ENCODE assay signal across 21 cellular contexts in the genomic region with DNA sequence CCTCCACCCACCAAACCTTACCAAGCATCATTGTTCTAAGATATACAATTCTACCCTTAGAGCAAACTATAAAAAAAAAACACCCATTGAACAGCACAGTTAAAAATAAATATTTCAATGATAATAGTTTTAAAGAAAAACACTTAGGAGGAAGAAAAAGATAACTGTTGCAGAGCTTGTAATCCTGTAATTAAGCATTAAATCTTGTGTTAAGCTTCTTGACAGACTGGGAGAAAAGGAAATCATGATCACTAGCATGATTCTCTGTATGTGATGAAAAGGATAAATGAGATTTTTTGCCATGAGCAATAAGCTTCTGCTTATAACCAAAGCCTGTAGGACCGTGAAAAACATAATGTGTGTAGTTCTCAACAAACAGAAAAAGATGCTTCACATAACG.
DNase-seq lines count a peak whose midpoint lies in the region; ATAC-seq, FAIRE-seq and TF ChIP-seq lines count a peak whose summit lies in the region.
"Had no signal": no experiment of that assay in that cellular context is flagged by ENCODE, and none has a peak within 500 bp of the region (broad histone marks: within the 10 kb centered on the region; RNA-seq: fewer than 3 reads in every experiment).

No MANE protein-coding gene starts in this region.

- DNase-seq in A549 (ENCODE audit: low read depth in 1 of 2, low spot score in 1 of 2) = no peak
- DNase-seq in D721Med (ENCODE audit: insufficient read length, low spot score) = no peak
- peak; percentile 81 for DNase-seq in NCI-H82 treated with DMSO at 0.1 percent for 48 hours (lab: John Stamatoyannopoulos, UW; ENCODE audit: unreplicated experiment)
- DNase-seq in activated CD8-positive, alpha-beta T cell treated with anti-CD3 and anti-CD28 coated beads for 36 hours = no peak
- DNase-seq in tibial artery = no peak
- no peak for DNase-seq in Caco-2
- DNase-seq: 8988T; Calu3; CD4-positive, CD25-positive, alpha-beta regulatory T cell; CD8-positive, alpha-beta T cell; DMS153; DND-41; GM23248; H7; HCEC 1CT had no signal

- H3K4me3 Mint-ChIP-seq in activated CD8-positive, alpha-beta T cell treated with anti-CD3 and anti-CD28 coated beads for 36 hours = no peak overlapping the region
- no peak overlapping the region for H3K4me3 Mint-ChIP-seq in Caco-2 (ENCODE audit: unreplicated experiment)
- H3K4me3 Mint-ChIP-seq: B cell; CD4-positive, CD25-positive, alpha-beta regulatory T cell; CD8-positive, alpha-beta T cell had no signal

- H3K4me3 ChIP-seq in A549 = no peak overlapping the region
- H3K4me3 ChIP-seq in tibial artery = no peak overlapping the region
- no peak overlapping the region for H3K4me3 ChIP-seq in Caco-2 (ENCODE audit: low read depth, low read length)
- H3K4me3 ChIP-seq: BLaER1, GM23248 had no signal

- POLR2A ChIA-PET in A549 (lab: Yijun Ruan, JAX) (no interaction called here), Caco-2 (lab: Charles Lee) (no interaction called here)
- POLR2A ChIA-PET in activated CD8-positive, alpha-beta T cell treated with anti-CD3 and anti-CD28 coated beads for 36 hours (lab: Charles Lee) = no interaction called here

- H3K36me3 ChIP-seq in tibial artery = no peaks in the 10 kb centered on the region
- H3K36me3 ChIP-seq in Caco-2 (ENCODE audit: control insufficient read depth, insufficient read depth, low read length) = no peaks in the 10 kb centered on the region
- H3K36me3 ChIP-seq: BLaER1 had no signal

- no peaks in the 10 kb centered on the region for H3K4me1 Mint-ChIP-seq in activated CD8-positive, alpha-beta T cell treated with anti-CD3 and anti-CD28 coated beads for 36 hours (ENCODE audit: low read depth)
- no peaks in the 10 kb centered on the region for H3K4me1 Mint-ChIP-seq in Caco-2 (ENCODE audit: low read depth, unreplicated experiment)
- H3K4me1 Mint-ChIP-seq: B cell; CD4-positive, CD25-positive, alpha-beta regulatory T cell had no signal

- no peak for ATAC-seq in A549
- no peak for ATAC-seq in activated CD8-positive, alpha-beta T cell treated with anti-CD3 and anti-CD28 coated beads for 36 hours
- ATAC-seq: CD8-positive, alpha-beta T cell had no signal

- H3K9me3 Mint-ChIP-seq in activated CD8-positive, alpha-beta T cell treated with anti-CD3 and anti-CD28 coated beads for 36 hours = no peaks in the 10 kb centered on the region
- no peaks in the 10 kb centered on the region for H3K9me3 Mint-ChIP-seq in Caco-2 (ENCODE audit: unreplicated experiment)
- H3K9me3 Mint-ChIP-seq: CD8-positive, alpha-beta T cell had no signal

- TF ChIP-seq EP300 in A549 (IDR thresholded peaks at IDR 0.05) = no peak

- H3K27ac Mint-ChIP-seq in activated CD8-positive, alpha-beta T cell treated with anti-CD3 and anti-CD28 coated beads for 36 hours = no peak overlapping the region
- H3K27ac Mint-ChIP-seq in Caco-2 (ENCODE audit: unreplicated experiment) = no peak overlapping the region
- H3K27ac Mint-ChIP-seq: B cell; CD4-positive, CD25-positive, alpha-beta regulatory T cell; CD8-positive, alpha-beta T cell had no signal

- H3K4me1 ChIP-seq in A549 = peaks cover 32% of the 10 kb centered on the region
- no peaks in the 10 kb centered on the region for H3K4me1 ChIP-seq in tibial artery
- H3K4me1 ChIP-seq in Caco-2 = no peaks in the 10 kb centered on the region
- H3K4me1 ChIP-seq: BLaER1 had no signal

- WGBS in A549 (ENCODE audit: missing lambda C conversion rate) = 87% methylated on average over 2 of the region's 2 CpGs

- TF ChIP-seq POLR2A in A549 (IDR thresholded peaks at IDR 0.05; ENCODE audit: low read length) = no peak

- no peaks in the 10 kb centered on the region for H3K9me3 ChIP-seq in A549
- H3K9me3 ChIP-seq in tibial artery = no peaks in the 10 kb centered on the region
- no peaks in the 10 kb centered on the region for H3K9me3 ChIP-seq in Caco-2
- H3K9me3 ChIP-seq: BLaER1 had no signal

- intact Hi-C loops in activated CD8-positive, alpha-beta T cell treated with anti-CD3 and anti-CD28 coated beads for 36 hours (cut with micrococcal nuclease) = no loop called here
- intact Hi-C loops in tibial artery (cut with DNase I; ENCODE audit: low total_unique reads) = no loop called here
- intact Hi-C loops in Caco-2 (cut with micrococcal nuclease; ENCODE audit: unreplicated experiment) = no loop called here

- FAIRE-seq in A549 (lab: Jason Lieb, UNC) (peak; percentile 36), D721Med (lab: Jason Lieb, UNC) (peak; percentile 94), islet of Langerhans (lab: Jason Lieb, UNC) (peak; percentile 73)
- FAIRE-seq: GM12892, H1 had no signal

- TF ChIP-seq CTCF in A549 (IDR thresholded peaks at IDR 0.05) (no peak), D721Med (IDR thresholded peaks at IDR 0.05; ENCODE audit: insufficient read depth, missing control alignments) (no peak), tibial artery (IDR thresholded peaks at IDR 0.05) (no peak), Caco-2 (IDR thresholded peaks at IDR 0.05; ENCODE audit: insufficient read depth in 1 of 2, low read depth in 1 of 2, low read length in 1 of 2, severe bottlenecking in 1 of 2, unreplicated experiment in 1 of 2) (no peak)
- no peak for TF ChIP-seq CTCF in activated CD8-positive, alpha-beta T cell treated with anti-CD3 and anti-CD28 coated beads for 36 hours (IDR thresholded peaks at IDR 0.05)

- no peaks in the 10 kb centered on the region for H3K36me3 Mint-ChIP-seq in activated CD8-positive, alpha-beta T cell treated with anti-CD3 and anti-CD28 coated beads for 36 hours (ENCODE audit: low read depth)
- no peaks in the 10 kb centered on the region for H3K36me3 Mint-ChIP-seq in Caco-2 (ENCODE audit: insufficient read depth, unreplicated experiment)
- H3K36me3 Mint-ChIP-seq: CD4-positive, CD25-positive, alpha-beta regulatory T cell; CD8-positive, alpha-beta T cell had no signal

- BruUV-seq in Caco-2 (replicated peaks; lab: Mats Ljungman, UMichigan) = no TSS peak

- CTCF ChIA-PET in A549 (lab: Yijun Ruan, JAX) = no interaction called here
- CTCF ChIA-PET in activated CD8-positive, alpha-beta T cell treated with anti-CD3 and anti-CD28 coated beads for 36 hours (lab: Charles Lee) = no interaction called here
- CTCF ChIA-PET in Caco-2 (lab: Charles Lee) = no interaction called here

- H3K27ac ChIP-seq in A549 (no peak overlapping the region), tibial artery (no peak overlapping the region)
- H3K27ac ChIP-seq: BLaER1, C4-2B, GM23248 had no signal

- H3K27me3 ChIP-seq in tibial artery = no peaks in the 10 kb centered on the region
- H3K27me3 ChIP-seq in Caco-2 (replicated peaks; ENCODE audit: control insufficient read depth, insufficient read depth, low read length) = no peaks in the 10 kb centered on the region
- H3K27me3 ChIP-seq: BLaER1 had no signal

- H3K4me2 ChIP-seq in A549 = no peak overlapping the region
- H3K4me2 ChIP-seq: BLaER1 had no signal

- no peak for TF ChIP-seq RAD21 in A549 (conservative IDR thresholded peaks at IDR 0.05 in 1 of 2, IDR thresholded peaks at IDR 0.05 in 1 of 2)

- no peaks in the 10 kb centered on the region for H3K27me3 Mint-ChIP-seq in activated CD8-positive, alpha-beta T cell treated with anti-CD3 and anti-CD28 coated beads for 36 hours
- no peaks in the 10 kb centered on the region for H3K27me3 Mint-ChIP-seq in Caco-2 (ENCODE audit: insufficient read depth, unreplicated experiment)
- H3K27me3 Mint-ChIP-seq: B cell; CD4-positive, CD25-positive, alpha-beta regulatory T cell had no signal

TF ChIP-seq in A549, 52 proteins besides CTCF, POLR2A, EP300 and RAD21:
- TF ChIP-seq JUNB (IDR thresholded peaks at IDR 0.05) = no peak; the same call in 1 of the 2 replicates
